In the genomic region with DNA sequence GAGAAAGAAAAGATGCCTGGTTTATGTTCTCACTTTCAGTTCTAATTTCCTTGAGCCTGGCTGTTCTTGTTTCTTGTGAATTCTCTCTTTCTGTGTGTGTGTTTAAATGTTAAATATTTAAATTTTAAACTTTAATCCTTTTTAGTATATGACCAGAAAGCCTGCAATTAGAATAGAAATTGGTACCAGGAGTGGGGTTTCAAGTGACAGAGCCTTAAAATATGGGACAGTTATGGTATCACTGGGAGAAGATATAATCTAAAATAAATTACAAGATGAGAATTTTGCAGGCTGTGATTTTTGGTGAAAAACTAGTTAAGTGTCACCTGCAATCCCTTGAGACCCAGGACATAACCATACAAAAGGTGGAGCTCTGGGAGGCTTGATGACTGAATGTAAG, we compare ENCODE assay signal across 9 cellular contexts.
"Had no signal": no experiment of that assay in that cellular context is flagged by ENCODE, and none has a peak within 500 bp of the region (broad histone marks: within the 10 kb centered on the region; RNA-seq: fewer than 3 reads in every experiment).

No MANE protein-coding gene starts in this region.

- H3K36me3 ChIP-seq: HAP-1 had no signal

- DNase-seq: GM23248, GOT3, H7, IMR-90, KBM-7 had no signal

- H3K4me3 ChIP-seq: GM23248, HAP-1 had no signal

- ATAC-seq: HCT116 had no signal

- H3K9ac ChIP-seq: GM23248, KMS-11 had no signal

- H3K27ac ChIP-seq: GM23248, KMS-11 had no signal

- FAIRE-seq: HTR-8/SVneo had no signal

- H2AFZ ChIP-seq: GM23248 had no signal

- H3K4me2 ChIP-seq: KMS-11 had no signal
